1 cellular context compared by ENCODE assay signal in the genomic region with DNA sequence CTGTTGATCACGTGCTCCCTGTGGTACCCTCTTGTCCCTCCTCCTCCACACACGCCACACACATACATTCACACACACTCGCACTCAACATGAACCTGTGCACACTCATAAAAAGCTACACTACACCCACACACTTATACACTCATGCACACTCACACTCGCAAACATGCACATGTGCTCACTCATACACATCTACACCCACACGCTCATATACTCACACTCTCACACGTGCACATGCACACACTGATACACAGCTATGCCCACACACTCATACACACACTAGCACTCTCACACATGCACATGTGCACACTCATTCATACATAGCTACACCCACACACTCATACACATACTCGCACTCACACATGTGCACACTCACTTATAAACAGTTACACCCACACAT.
TF ChIP-seq lines count a peak whose summit lies in the region.

No MANE protein-coding gene starts in this region.

TF ChIP-seq in GM12878, 131 proteins besides CTCF, POLR2A, EP300 and RAD21:
- TF ChIP-seq PBX3 (IDR thresholded peaks at IDR 0.05; ENCODE audit: insufficient replicate concordance, low read depth, low read length) (peak; percentile 21), SIX5 (IDR thresholded peaks at IDR 0.05; ENCODE audit: low read depth, low read length, severe bottlenecking) (no peak)
- TF ChIP-seq, protein P1, sequence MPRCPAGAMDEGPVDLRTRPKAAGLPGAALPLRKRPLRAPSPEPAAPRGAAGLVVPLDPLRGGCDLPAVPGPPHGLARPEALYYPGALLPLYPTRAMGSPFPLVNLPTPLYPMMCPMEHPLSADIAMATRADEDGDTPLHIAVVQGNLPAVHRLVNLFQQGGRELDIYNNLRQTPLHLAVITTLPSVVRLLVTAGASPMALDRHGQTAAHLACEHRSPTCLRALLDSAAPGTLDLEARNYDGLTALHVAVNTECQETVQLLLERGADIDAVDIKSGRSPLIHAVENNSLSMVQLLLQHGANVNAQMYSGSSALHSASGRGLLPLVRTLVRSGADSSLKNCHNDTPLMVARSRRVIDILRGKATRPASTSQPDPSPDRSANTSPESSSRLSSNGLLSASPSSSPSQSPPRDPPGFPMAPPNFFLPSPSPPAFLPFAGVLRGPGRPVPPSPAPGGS (IDR thresholded peaks at IDR 0.05; ENCODE audit: borderline replicate concordance, insufficient read depth, low read depth, low read length, poor library complexity, severe bottlenecking) = peak; percentile 82
TF ChIP-seq in GM12878: peak in this region for 2.
